Comparison of ENCODE assay signal across 8 cellular contexts in the genomic region with DNA sequence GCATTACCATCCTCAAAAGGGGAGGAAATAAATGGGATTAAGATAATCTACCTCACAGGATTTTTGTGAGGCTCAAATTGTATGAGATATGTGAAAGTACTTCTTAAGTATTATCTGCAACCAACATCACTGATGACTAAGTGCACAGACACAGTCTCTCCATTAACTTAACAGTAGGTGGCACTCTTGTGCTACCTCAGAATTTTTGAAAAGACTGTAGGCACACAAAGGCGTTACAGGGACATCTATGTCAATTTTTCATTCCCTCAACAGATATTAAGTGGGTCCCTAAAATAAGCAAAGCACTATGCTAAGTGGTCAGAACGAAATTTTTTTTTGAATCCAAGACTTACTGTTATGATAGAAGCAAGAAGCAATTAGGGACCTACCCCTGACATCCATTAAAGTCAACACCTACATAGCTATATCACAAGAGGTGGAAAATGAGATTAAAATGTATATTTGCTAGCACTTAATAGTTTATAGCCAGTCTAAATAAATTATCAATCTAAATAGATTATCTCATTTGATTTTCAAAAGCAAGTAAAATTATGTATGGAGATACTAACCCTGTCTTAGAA. TPM values are rescaled to one million over a fixed set of nuclear protein-coding genes. Genes with fewer than 3 reads are reported as not detected.
DNase-seq lines count a peak whose midpoint lies in the region; ATAC-seq and TF ChIP-seq lines count a peak whose summit lies in the region.

No MANE protein-coding gene starts in this region.

- peaks cover 0 to 5% (median under 1%) of the 10 kb centered on the region in 4 donors for H3K4me1 Mint-ChIP-seq in CD4-positive, CD25-positive, alpha-beta regulatory T cell

- CTCF ChIA-PET in PC-9 (lab: Charles Lee), result interaction anchor here (0.6 to 1.8 kb wide), 3 partner anchors 111 to 536 kb away, joined by 3 to 10 read pairs (median 4); partner anchors contain the start of gene TOPBP1

- H3K4me1 ChIP-seq in CD4-positive, CD25-positive, alpha-beta regulatory T cell (ENCODE audit: control insufficient read depth, insufficient read depth, low read length, poor library complexity, severe bottlenecking), result no peaks in the 10 kb centered on the region
- H3K4me1 ChIP-seq in PC-9 (replicated peaks; ENCODE audit: insufficient read depth) (peaks cover 22% of the 10 kb centered on the region), lower lobe of right lung (no peaks in the 10 kb centered on the region)

- no peak overlapping the region for H3K27ac Mint-ChIP-seq in CD4-positive, CD25-positive, alpha-beta regulatory T cell

- peak; percentile 73 to 83 for ATAC-seq in CD4-positive, CD25-positive, alpha-beta regulatory T cell (ENCODE audit: low read depth in 2 of 2)
- ATAC-seq in GM18858 (IDR thresholded peaks at IDR 0.05; ENCODE audit: unreplicated experiment), result peak; percentile 58
- peak; percentile 72 to 82 for ATAC-seq in lower lobe of right lung
- ATAC-seq in HG03571 (IDR thresholded peaks at IDR 0.05; ENCODE audit: unreplicated experiment), result no peak

- TF ChIP-seq CTCF in PC-9 (conservative IDR thresholded peaks at IDR 0.05), result peak; percentile 81
- peak; percentile 31 for TF ChIP-seq CTCF in coronary artery (IDR thresholded peaks at IDR 0.05)
- peak; percentile 74 for TF ChIP-seq CTCF in lower lobe of right lung (IDR thresholded peaks at IDR 0.05)

- peaks cover 0 to 2% (median 0%) of the 10 kb centered on the region in 7 donors for H3K9me3 Mint-ChIP-seq in CD4-positive, CD25-positive, alpha-beta regulatory T cell

- peaks cover 5% of the 10 kb centered on the region; the same call in 1 of the 2 replicates for H4K20me1 ChIP-seq in PC-9 (ENCODE audit: insufficient read depth)

- no peak overlapping the region for H3K4me2 ChIP-seq in PC-9

- H3K27me3 ChIP-seq in CD4-positive, CD25-positive, alpha-beta regulatory T cell (ENCODE audit: control insufficient read depth, insufficient read depth, low read length), result no peaks in the 10 kb centered on the region
- no peaks in the 10 kb centered on the region for H3K27me3 ChIP-seq in PC-9 (ENCODE audit: insufficient read depth, low read depth)
- H3K27me3 ChIP-seq in lower lobe of right lung (ENCODE audit: low read depth), result no peaks in the 10 kb centered on the region

- H3K4me3 Mint-ChIP-seq in CD4-positive, CD25-positive, alpha-beta regulatory T cell, result no peak overlapping the region

- peaks cover 30% of the 10 kb centered on the region for H3K36me3 ChIP-seq in CD4-positive, CD25-positive, alpha-beta regulatory T cell (ENCODE audit: control insufficient read depth, insufficient read depth, low read length)
- H3K36me3 ChIP-seq in PC-9 (ENCODE audit: low read depth) (0 out of 2 replicates have a peak, but pooled peaks cover 30% of the 10 kb centered on the region), lower lobe of right lung (peaks cover 59% of the 10 kb centered on the region)

- peaks cover 41% of the 10 kb centered on the region for H3K36me3 Mint-ChIP-seq in CD4-positive, CD25-positive, alpha-beta regulatory T cell

- no TSS peak for BruUV-seq in PC-9 (replicated peaks; lab: Mats Ljungman, UMichigan)

- no peak overlapping the region for H3K4me3 ChIP-seq in CD4-positive, CD25-positive, alpha-beta regulatory T cell (ENCODE audit: low read depth, low read length)
- H3K4me3 ChIP-seq in PC-9 (no peak overlapping the region), coronary artery (no peak overlapping the region), lower lobe of right lung (no peak overlapping the region)

- H3K27ac ChIP-seq in CD4-positive, CD25-positive, alpha-beta regulatory T cell (ENCODE audit: insufficient read depth, low read length, poor library complexity, severe bottlenecking), result no peak overlapping the region
- H3K27ac ChIP-seq in PC-9 (no peak overlapping the region), coronary artery (no peak overlapping the region), lower lobe of right lung (no peak overlapping the region)

- H3K79me2 ChIP-seq in PC-9 (ENCODE audit: low read depth), result 0 out of 2 replicates have a peak, but pooled peaks cover 5% of the 10 kb centered on the region

- peak; percentile 6 to 71 (median 51) for DNase-seq in CD4-positive, CD25-positive, alpha-beta regulatory T cell
- DNase-seq in HuH-7 (ENCODE audit: low spot score) (peak; percentile 39), PC-9 (peak; percentile 18 to 51), coronary artery (ENCODE audit: low spot score) (no peak), lower lobe of right lung (no peak), NK-92 (lab: John Stamatoyannopoulos, UW; ENCODE audit: unreplicated experiment) (no peak)

- H2AFZ ChIP-seq in PC-9, result no peak overlapping the region

- intact Hi-C loops in PC-9 (cut with micrococcal nuclease; ENCODE audit: unreplicated experiment) (loop anchor here (1.0 to 10.0 kb wide), 4 partner anchors 15 to 1473 kb away; partner anchors contain the start of gene NPHP3), lower lobe of right lung (cut with DNase I) (no loop called here)

- H3F3A ChIP-seq in PC-9 (ENCODE audit: insufficient read depth, low read depth), result peaks cover 34% of the 10 kb centered on the region; the same call in 1 of the 2 replicates

- no peaks in the 10 kb centered on the region for H3K9me3 ChIP-seq in CD4-positive, CD25-positive, alpha-beta regulatory T cell (ENCODE audit: control insufficient read depth in 2 of 2, low read length in 2 of 2)
- H3K9me3 ChIP-seq in PC-9 (ENCODE audit: insufficient read depth, low read depth) (no peaks in the 10 kb centered on the region), lower lobe of right lung (no peaks in the 10 kb centered on the region)

- H3K27me3 Mint-ChIP-seq in CD4-positive, CD25-positive, alpha-beta regulatory T cell, result no peaks in the 10 kb centered on the region

- POLR2A ChIA-PET in PC-9 (lab: Charles Lee; ENCODE audit: unreplicated experiment), result interaction anchor here (0.6 to 0.7 kb wide), 2 partner anchors 10 to 117 kb away, joined by 3 to 4 read pairs; no protein-coding TSS in a partner anchor

- no peaks in the 10 kb centered on the region for H3K9me2 ChIP-seq in PC-9 (ENCODE audit: insufficient read depth)

RNA-seq across cellular contexts. Expression of gene RYK, which starts 52.9 kb away (rescaled TPM):
- total RNA-seq in CD4-positive, CD25-positive, alpha-beta regulatory T cell, result 35.2 TPM
- polyA plus RNA-seq in CD4-positive, CD25-positive, alpha-beta regulatory T cell, result 1 to 10 TPM; 5.6 to 7.9 (median 7.0) TPM
- 74.6 and 93.7 TPM in 2 replicates for total RNA-seq in PC-9 (2021)
- 46.3 TPM for total RNA-seq in lower lobe of right lung

Comparison
In these comparisons a context has a peak if more than half of its experiments do, and no peak if none do; other contexts are left out.
1. DNase-seq: peak in CD4-positive, CD25-positive, alpha-beta regulatory T cell (3 of 3), HuH-7 (single experiment) and PC-9 (2 of 2); none in coronary artery (single experiment), lower lobe of right lung (single experiment) and NK-92 (single experiment).
2. CTCF ChIP-seq: peak in every context shown above with its lines; median percentile 81 in PC-9; 74 in lower lobe of right lung; 31 in coronary artery.